23 cellular contexts compared by ENCODE assay signal in the genomic region with DNA sequence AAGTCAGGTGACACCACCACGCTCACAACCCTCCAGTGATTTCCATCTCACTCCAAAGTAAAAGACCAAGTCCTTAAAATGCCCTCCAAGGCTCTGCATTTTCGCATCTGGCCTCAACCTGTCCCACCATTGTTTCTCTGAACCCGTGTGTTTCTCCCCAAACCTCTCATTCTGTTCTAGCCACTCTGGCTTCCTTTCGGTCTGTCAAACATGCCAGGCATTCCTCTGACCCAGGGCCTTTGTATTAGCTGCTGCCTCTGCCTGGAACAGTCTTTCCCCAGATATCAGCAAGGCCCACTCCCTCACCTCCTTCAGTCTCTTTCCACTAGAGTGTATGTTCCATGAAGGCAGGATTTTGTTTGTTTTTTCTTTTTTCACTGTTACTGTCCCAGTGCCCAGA. TPM values are rescaled to one million over a fixed set of nuclear protein-coding genes. Genes with fewer than 3 reads are reported as not detected.
DNase-seq lines count a peak whose midpoint lies in the region; ATAC-seq and FAIRE-seq lines count a peak whose summit lies in the region.
"Had no signal": no experiment of that assay in that cellular context is flagged by ENCODE, and none has a peak within 500 bp of the region (broad histone marks: within the 10 kb centered on the region; RNA-seq: fewer than 3 reads in every experiment).

No MANE protein-coding gene starts in this region.

- no peak overlapping the region for H3K9ac ChIP-seq in HUES48 (ENCODE audit: low read depth, low read length)

- DNase-seq in ELF-1 (ENCODE audit: low read depth, low spot score) (peak; percentile 53), memory B cell (ENCODE audit: low spot score in 2 of 2) (no peak), frontal cortex (ENCODE audit: low spot score in 2 of 2) (no peak), T-helper 1 cell (no peak), cerebellar cortex (ENCODE audit: low spot score) (no peak)
- DNase-seq: 8988T; CD4-positive, CD25-positive, alpha-beta regulatory T cell; GOT3; MV-4-11; NCI-H1105 treated with DMSO at 0.1 percent for 48 hours; NCI-H146; NCI-H1930; NCI-H446 treated with DMSO at 0.1 percent for 48 hours; NCI-H526 treated with DMSO at 0.1 percent for 48 hours; PC-9; SJCRH30 had no signal

- no peaks in the 10 kb centered on the region for H3K9me3 ChIP-seq in HUES48 (ENCODE audit: control insufficient read depth, insufficient read depth, low read length)
- no peaks in the 10 kb centered on the region for H3K9me3 ChIP-seq in ectodermal cell (ENCODE audit: control insufficient read depth, low read length)

- H3K9me3 Mint-ChIP-seq in memory B cell = no peaks in the 10 kb centered on the region

- 66 to 69% methylated on average over 4 of the region's 4 CpGs for WGBS in ectodermal cell, 2 experiments

- H3K36me3 Mint-ChIP-seq in memory B cell = peaks cover 40% of the 10 kb centered on the region

- no peak overlapping the region for H3K4me3 Mint-ChIP-seq in memory B cell
- H3K4me3 Mint-ChIP-seq: CD4-positive, CD25-positive, alpha-beta regulatory T cell had no signal

- H3K36me3 ChIP-seq in HUES48 (ENCODE audit: control insufficient read depth, insufficient read depth, low read length) (0 out of 2 replicates have a peak, but pooled peaks cover 5% of the 10 kb centered on the region), ectodermal cell (ENCODE audit: control insufficient read depth, insufficient read depth, low read length) (no peaks in the 10 kb centered on the region)

- peaks cover 9% of the 10 kb centered on the region for H3K4me1 Mint-ChIP-seq in memory B cell

- H3K27me3 Mint-ChIP-seq in memory B cell = no peaks in the 10 kb centered on the region
- H3K27me3 Mint-ChIP-seq: CD4-positive, CD25-positive, alpha-beta regulatory T cell had no signal

- H3K4me3 ChIP-seq in HUES48 (ENCODE audit: low read depth, low read length) (no peak overlapping the region), ectodermal cell (ENCODE audit: insufficient read depth, low read depth, low read length) (no peak overlapping the region)
- H3K4me3 ChIP-seq: K562, PC-9, SJCRH30 had no signal

- FAIRE-seq in frontal cortex (lab: Jason Lieb, UNC) = no peak
- FAIRE-seq: G401.6, K562 had no signal

- H3K27ac Mint-ChIP-seq in memory B cell = peak overlapping the region; percentile 4
- H3K27ac Mint-ChIP-seq: CD4-positive, CD25-positive, alpha-beta regulatory T cell had no signal

- ATAC-seq in memory B cell (ENCODE audit: low read depth) (no peak), HG02970 (IDR thresholded peaks at IDR 0.05; ENCODE audit: low FRiP score, unreplicated experiment) (no peak)
- ATAC-seq: K562, Right ventricle myocardium inferior, SK-N-SH treated with all-trans-retinoic acid at 6 μM for 48 hours had no signal

- peak overlapping the region; percentile 0 for H3K27ac ChIP-seq in HUES48 (ENCODE audit: low read depth, low read length)
- peak overlapping the region; percentile 45 for H3K27ac ChIP-seq in ectodermal cell (ENCODE audit: insufficient read depth, low read depth, low read length, poor library complexity, severe bottlenecking)
- H3K27ac ChIP-seq: PC-9, SJCRH30 had no signal

- H3K27me3 ChIP-seq in HUES48 (ENCODE audit: control insufficient read depth, insufficient read depth, low read length) (no peaks in the 10 kb centered on the region), ectodermal cell (ENCODE audit: control insufficient read depth, insufficient read depth, low read length, poor library complexity, severe bottlenecking) (no peaks in the 10 kb centered on the region)
- H3K27me3 ChIP-seq: SJCRH30 had no signal

- H3K4me1 ChIP-seq in HUES48 (ENCODE audit: control insufficient read depth, insufficient read depth, low read length) (peaks cover 18% of the 10 kb centered on the region), ectodermal cell (ENCODE audit: control insufficient read depth, insufficient read depth, low read length) (peaks cover 5% of the 10 kb centered on the region)
- H3K4me1 ChIP-seq: SJCRH30 had no signal

RNA-seq across cellular contexts. Expression of a gene that starts 16.0 kb away (rescaled TPM):
- polyA plus RNA-seq in ectodermal cell (2013, experiment 1 of 4) = 30.0 TPM
- polyA plus RNA-seq in ectodermal cell (2013, experiment 2 of 4) = 33.4 TPM
- polyA plus RNA-seq in ectodermal cell (2013, experiment 3 of 4) = 28.7 TPM
- 32.1 TPM for polyA plus RNA-seq in ectodermal cell (2013, experiment 4 of 4)
- total RNA-seq in frontal cortex = 11.0 TPM

RNA-seq across cellular contexts. Expression of a gene that starts 37.6 kb away (rescaled TPM):
- 1.9 TPM for polyA plus RNA-seq in ectodermal cell (2013, experiment 1 of 4)
- 3.6 TPM for polyA plus RNA-seq in ectodermal cell (2013, experiment 2 of 4)
- 3.1 TPM for polyA plus RNA-seq in ectodermal cell (2013, experiment 3 of 4)
- 4.1 TPM for polyA plus RNA-seq in ectodermal cell (2013, experiment 4 of 4)
- total RNA-seq in frontal cortex = 23.6 TPM
